12 cellular contexts compared by ENCODE assay signal in genomic region chr2:55119711-55120487, GRCh38.
DNase-seq lines count a peak whose midpoint lies in the region; ATAC-seq and TF ChIP-seq lines count a peak whose summit lies in the region.
"Had no signal": no experiment of that assay in that cellular context is flagged by ENCODE, and none has a peak within 500 bp of the region (broad histone marks: within the 10 kb centered on the region; RNA-seq: fewer than 3 reads in every experiment).

No MANE protein-coding gene starts in this region.

- no peak overlapping the region for H3K4me3 ChIP-seq in naive thymus-derived CD4-positive, alpha-beta T cell (ENCODE audit: low read length)

- intact Hi-C loops in dendritic cell treated with granulocyte-macrophage colony-stimulating factor and Interleukin-4, amounts not matched to agents 40 ng/mL and 50 ng/mL, for 4 days (cut with micrococcal nuclease) = loop anchor here (5.0 kb wide), 1 partner anchor 32 kb away; no protein-coding TSS in a partner anchor
- intact Hi-C loops in naive thymus-derived CD4-positive, alpha-beta T cell (cut with micrococcal nuclease) = no loop called here

- no peaks in the 10 kb centered on the region for H3K36me3 ChIP-seq in naive thymus-derived CD4-positive, alpha-beta T cell (ENCODE audit: control insufficient read depth in 2 of 3, insufficient read depth in 3 of 3, low read length in 3 of 3)

- POLR2A ChIA-PET in naive thymus-derived CD4-positive, alpha-beta T cell (lab: Charles Lee) = interaction anchor here (0.7 kb wide), 1 partner anchor 67 kb away, joined by 3 read pairs; no protein-coding TSS in a partner anchor

- no peak for DNase-seq in stimulated activated naive CD8-positive, alpha-beta T cell treated with anti-CD3 and anti-CD28 coated beads, Interleukin-15, amount 100 ng/mL, for 72 hours
- DNase-seq in stimulated activated naive CD8-positive, alpha-beta T cell treated with anti-CD3 and anti-CD28 coated beads, Interleukin-15, Interleukin-2, amounts not matched to agents 100 U/mL and 50 U/mL, for 24 hours = no peak
- DNase-seq in nephron progenitor cell (no peak), ureter (ENCODE audit: low spot score) (no peak)
- DNase-seq in naive thymus-derived CD4-positive, alpha-beta T cell = no peak
- DNase-seq in activated naive CD4-positive, alpha-beta T cell treated with anti-CD3 and anti-CD28 coated beads, Interleukin-2, amount 50 U/mL, for 72 hours (ENCODE audit: low spot score in 2 of 2) = no peak
- DNase-seq: activated CD4-positive, alpha-beta T cell treated with anti-CD3 and anti-CD28 coated beads, Interleukin-2, amount 10 ng/mL, durations not matched to agents 24 days and 14 days; islet precursor cell; NCI-H510A had no signal

- CTCF ChIA-PET in naive thymus-derived CD4-positive, alpha-beta T cell (lab: Charles Lee) = no interaction called here

- H3K4me1 Mint-ChIP-seq in stimulated activated naive CD8-positive, alpha-beta T cell treated with anti-CD3 and anti-CD28 coated beads, Interleukin-15, amount 100 ng/mL, for 72 hours = peaks cover 11% of the 10 kb centered on the region
- peaks cover 49% of the 10 kb centered on the region for H3K4me1 Mint-ChIP-seq in dendritic cell treated with granulocyte-macrophage colony-stimulating factor and Interleukin-4, amounts not matched to agents 40 ng/mL and 50 ng/mL, for 4 days (ENCODE audit: low read depth)
- peaks cover 38% of the 10 kb centered on the region for H3K4me1 Mint-ChIP-seq in nephron progenitor cell
- H3K4me1 Mint-ChIP-seq in naive thymus-derived CD4-positive, alpha-beta T cell = peaks cover 0 to 13% (median 4%) of the 10 kb centered on the region in 7 donors
- H3K4me1 Mint-ChIP-seq: central memory CD8-positive, alpha-beta T cell had no signal

- no peaks in the 10 kb centered on the region for H3K27me3 ChIP-seq in naive thymus-derived CD4-positive, alpha-beta T cell (ENCODE audit: control insufficient read depth in 2 of 2, insufficient read depth in 2 of 2, low read length in 2 of 2)

- TF ChIP-seq CTCF in nephron progenitor cell (IDR thresholded peaks at IDR 0.05) = no peak

- peak; percentile 40 for ATAC-seq in stimulated activated naive CD8-positive, alpha-beta T cell treated with anti-CD3 and anti-CD28 coated beads, Interleukin-15, amount 100 ng/mL, for 72 hours
- ATAC-seq in stimulated activated naive CD8-positive, alpha-beta T cell treated with anti-CD3 and anti-CD28 coated beads, Interleukin-15, Interleukin-2, amounts not matched to agents 100 U/mL and 50 U/mL, for 24 hours = no peak
- ATAC-seq in naive thymus-derived CD4-positive, alpha-beta T cell = no peak
- no peak for ATAC-seq in activated naive CD4-positive, alpha-beta T cell treated with anti-CD3 and anti-CD28 coated beads, Interleukin-2, amount 50 U/mL, for 72 hours
- ATAC-seq in GM19351 (IDR thresholded peaks at IDR 0.05; ENCODE audit: unreplicated experiment) = no peak

- H3K27me3 Mint-ChIP-seq in stimulated activated naive CD8-positive, alpha-beta T cell treated with anti-CD3 and anti-CD28 coated beads, Interleukin-15, amount 100 ng/mL, for 72 hours = peaks cover 7% of the 10 kb centered on the region
- no peaks in the 10 kb centered on the region for H3K27me3 Mint-ChIP-seq in dendritic cell treated with granulocyte-macrophage colony-stimulating factor and Interleukin-4, amounts not matched to agents 40 ng/mL and 50 ng/mL, for 4 days
- peaks cover 9% of the 10 kb centered on the region for H3K27me3 Mint-ChIP-seq in nephron progenitor cell (ENCODE audit: low read depth, poor library complexity)
- H3K27me3 Mint-ChIP-seq in naive thymus-derived CD4-positive, alpha-beta T cell = peaks cover 0 to 6% (median 0%) of the 10 kb centered on the region in 5 donors
- H3K27me3 Mint-ChIP-seq: central memory CD8-positive, alpha-beta T cell had no signal

- no peak overlapping the region for H3K4me3 Mint-ChIP-seq in stimulated activated naive CD8-positive, alpha-beta T cell treated with anti-CD3 and anti-CD28 coated beads, Interleukin-15, amount 100 ng/mL, for 72 hours
- H3K4me3 Mint-ChIP-seq in dendritic cell treated with granulocyte-macrophage colony-stimulating factor and Interleukin-4, amounts not matched to agents 40 ng/mL and 50 ng/mL, for 4 days = no peak overlapping the region
- H3K4me3 Mint-ChIP-seq in nephron progenitor cell = peak overlapping the region; percentile 46
- H3K4me3 Mint-ChIP-seq in naive thymus-derived CD4-positive, alpha-beta T cell = no peak overlapping the region
- H3K4me3 Mint-ChIP-seq: activated CD4-positive, alpha-beta T cell treated with anti-CD3 and anti-CD28 coated beads, Interleukin-2, amount 10 ng/mL, durations not matched to agents 24 days and 14 days; central memory CD8-positive, alpha-beta T cell had no signal

- H3K9me3 ChIP-seq in naive thymus-derived CD4-positive, alpha-beta T cell (ENCODE audit: control insufficient read depth in 2 of 3, low read length in 3 of 3) = no peaks in the 10 kb centered on the region

- H3K27ac ChIP-seq in naive thymus-derived CD4-positive, alpha-beta T cell (ENCODE audit: low read depth, low read length) = no peak overlapping the region

- H3K27ac Mint-ChIP-seq in stimulated activated naive CD8-positive, alpha-beta T cell treated with anti-CD3 and anti-CD28 coated beads, Interleukin-15, amount 100 ng/mL, for 72 hours = no peak overlapping the region
- peak overlapping the region; percentile 81 for H3K27ac Mint-ChIP-seq in dendritic cell treated with granulocyte-macrophage colony-stimulating factor and Interleukin-4, amounts not matched to agents 40 ng/mL and 50 ng/mL, for 4 days
- H3K27ac Mint-ChIP-seq in nephron progenitor cell = peak overlapping the region; percentile 53
- H3K27ac Mint-ChIP-seq in naive thymus-derived CD4-positive, alpha-beta T cell = no peak overlapping the region
- no peak overlapping the region for H3K27ac Mint-ChIP-seq in activated naive CD4-positive, alpha-beta T cell treated with anti-CD3 and anti-CD28 coated beads, Interleukin-2, amount 50 U/mL, for 72 hours
- H3K27ac Mint-ChIP-seq: activated CD4-positive, alpha-beta T cell treated with anti-CD3 and anti-CD28 coated beads, Interleukin-2, amount 10 ng/mL, durations not matched to agents 24 days and 14 days had no signal

- peaks cover 0 to 3% of the 10 kb centered on the region in 2 donors for H3K9me3 Mint-ChIP-seq in stimulated activated naive CD8-positive, alpha-beta T cell treated with anti-CD3 and anti-CD28 coated beads, Interleukin-15, amount 100 ng/mL, for 72 hours
- no peaks in the 10 kb centered on the region for H3K9me3 Mint-ChIP-seq in dendritic cell treated with granulocyte-macrophage colony-stimulating factor and Interleukin-4, amounts not matched to agents 40 ng/mL and 50 ng/mL, for 4 days
- peaks cover 8% of the 10 kb centered on the region for H3K9me3 Mint-ChIP-seq in nephron progenitor cell
- H3K9me3 Mint-ChIP-seq in naive thymus-derived CD4-positive, alpha-beta T cell = peaks cover 0 to 3% (median 0%) of the 10 kb centered on the region in 11 donors
- no peaks in the 10 kb centered on the region for H3K9me3 Mint-ChIP-seq in activated naive CD4-positive, alpha-beta T cell treated with anti-CD3 and anti-CD28 coated beads, Interleukin-2, amount 50 U/mL, for 72 hours
- H3K9me3 Mint-ChIP-seq: activated CD4-positive, alpha-beta T cell treated with anti-CD3 and anti-CD28 coated beads, Interleukin-2, amount 10 ng/mL, durations not matched to agents 24 days and 14 days; central memory CD8-positive, alpha-beta T cell had no signal

- no peaks in the 10 kb centered on the region for H3K4me1 ChIP-seq in naive thymus-derived CD4-positive, alpha-beta T cell (ENCODE audit: control insufficient read depth in 2 of 2, insufficient read depth in 2 of 2, low read length in 2 of 2)

- no peaks in the 10 kb centered on the region for H3K36me3 Mint-ChIP-seq in dendritic cell treated with granulocyte-macrophage colony-stimulating factor and Interleukin-4, amounts not matched to agents 40 ng/mL and 50 ng/mL, for 4 days (ENCODE audit: low read depth)
- peaks cover 8% of the 10 kb centered on the region for H3K36me3 Mint-ChIP-seq in nephron progenitor cell (ENCODE audit: low read depth)
- no peaks in the 10 kb centered on the region for H3K36me3 Mint-ChIP-seq in naive thymus-derived CD4-positive, alpha-beta T cell
- H3K36me3 Mint-ChIP-seq in activated naive CD4-positive, alpha-beta T cell treated with anti-CD3 and anti-CD28 coated beads, Interleukin-2, amount 50 U/mL, for 72 hours = no peaks in the 10 kb centered on the region

Comparison
In these comparisons a context has a peak if more than half of its experiments do, and no peak if none do; other contexts are left out.
1. H3K27ac Mint-ChIP-seq: peak in dendritic cell treated with granulocyte-macrophage colony-stimulating factor and Interleukin-4, amounts not matched to agents 40 ng/mL and 50 ng/mL, for 4 days (single experiment) and nephron progenitor cell (single experiment); none in stimulated activated naive CD8-positive, alpha-beta T cell treated with anti-CD3 and anti-CD28 coated beads, Interleukin-15, amount 100 ng/mL, for 72 hours (0 of 2), naive thymus-derived CD4-positive, alpha-beta T cell (0 of 9) and activated naive CD4-positive, alpha-beta T cell treated with anti-CD3 and anti-CD28 coated beads, Interleukin-2, amount 50 U/mL, for 72 hours (0 of 2).